ENCODE assay signal across 18 cellular contexts in the genomic region with DNA sequence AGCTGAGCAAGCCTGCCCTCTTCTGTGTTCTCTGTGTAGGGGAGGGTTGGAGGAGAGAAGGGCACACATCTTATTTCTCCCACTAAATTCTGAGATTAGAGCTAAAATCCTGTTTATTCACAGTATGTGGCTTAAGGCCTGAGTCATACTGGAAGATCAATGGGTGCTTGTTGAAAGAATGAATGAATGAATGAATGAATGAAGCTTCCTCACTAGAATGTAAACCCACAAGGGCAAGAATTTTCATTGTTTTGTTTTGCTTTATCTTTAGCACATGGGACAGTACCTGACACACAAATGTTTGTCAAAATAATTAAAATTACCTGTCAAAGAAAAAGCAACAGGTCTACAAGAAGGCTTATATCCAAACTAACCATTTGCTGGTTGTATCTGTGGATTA.
"Had no signal": no experiment of that assay in that cellular context is flagged by ENCODE, and none has a peak within 500 bp of the region (broad histone marks: within the 10 kb centered on the region; RNA-seq: fewer than 3 reads in every experiment).

No MANE protein-coding gene starts in this region.

- DNase-seq: activated CD4-positive, alpha-beta memory T cell treated with anti-CD3 and anti-CD28 coated beads for 36 hours; activated CD4-positive, alpha-beta T cell treated with anti-CD3 and anti-CD28 coated beads for 36 hours; activated CD8-positive, alpha-beta memory T cell treated with anti-CD3 and anti-CD28 coated beads, Interleukin-2, amount 10 ng/mL, durations not matched to agents 7 days and 5 days; activated naive CD4-positive, alpha-beta T cell treated with anti-CD3 and anti-CD28 coated beads, Interleukin-2, amount 50 U/mL, for 16 hours; activated T-cell treated with anti-CD3 and anti-CD28 coated beads, Interleukin-2, amount 50 U/mL, for 24 hours; central memory CD4-positive, alpha-beta T cell; effector memory CD4-positive, alpha-beta T cell; left cardiac atrium; lower lobe of right lung; nephron progenitor cell; right cardiac atrium; small intestine; stimulated activated CD4-positive, alpha-beta T cell treated with anti-CD3 and anti-CD28 coated beads, Interleukin-4, amount 100 ng/mL, for 24 hours; stimulated activated naive CD4-positive, alpha-beta T cell; transverse colon had no signal

- H3K27ac ChIP-seq: gastroesophageal sphincter, lower lobe of right lung, prostate gland, transverse colon, vagina had no signal

- ATAC-seq: activated CD4-positive, alpha-beta T cell treated with anti-CD3 and anti-CD28 coated beads for 36 hours; activated CD8-positive, alpha-beta memory T cell treated with anti-CD3 and anti-CD28 coated beads, Interleukin-2, amount 10 ng/mL, durations not matched to agents 7 days and 5 days; gastroesophageal sphincter; left cardiac atrium; lower lobe of right lung; right cardiac atrium had no signal

- H3K27me3 ChIP-seq: gastroesophageal sphincter, transverse colon, vagina had no signal

- H3K4me3 Mint-ChIP-seq: activated CD4-positive, alpha-beta memory T cell treated with anti-CD3 and anti-CD28 coated beads for 36 hours; activated CD4-positive, alpha-beta T cell treated with anti-CD3 and anti-CD28 coated beads for 36 hours; activated CD8-positive, alpha-beta memory T cell treated with anti-CD3 and anti-CD28 coated beads, Interleukin-2, amount 10 ng/mL, durations not matched to agents 7 days and 5 days; activated T-cell treated with anti-CD3 and anti-CD28 coated beads, Interleukin-2, amount 50 U/mL, for 24 hours; nephron progenitor cell had no signal

- H3K27ac Mint-ChIP-seq: activated CD4-positive, alpha-beta memory T cell treated with anti-CD3 and anti-CD28 coated beads for 36 hours; activated CD4-positive, alpha-beta T cell treated with anti-CD3 and anti-CD28 coated beads for 36 hours; activated CD8-positive, alpha-beta memory T cell treated with anti-CD3 and anti-CD28 coated beads, Interleukin-2, amount 10 ng/mL, durations not matched to agents 7 days and 5 days; activated T-cell treated with anti-CD3 and anti-CD28 coated beads, Interleukin-2, amount 50 U/mL, for 24 hours; nephron progenitor cell had no signal

- H3K36me3 ChIP-seq: gastroesophageal sphincter, lower lobe of right lung, prostate gland, transverse colon, vagina had no signal

- H3K27me3 Mint-ChIP-seq: activated CD4-positive, alpha-beta memory T cell treated with anti-CD3 and anti-CD28 coated beads for 36 hours; activated CD4-positive, alpha-beta T cell treated with anti-CD3 and anti-CD28 coated beads for 36 hours; activated CD8-positive, alpha-beta memory T cell treated with anti-CD3 and anti-CD28 coated beads, Interleukin-2, amount 10 ng/mL, durations not matched to agents 7 days and 5 days; activated T-cell treated with anti-CD3 and anti-CD28 coated beads, Interleukin-2, amount 50 U/mL, for 24 hours had no signal

- H3K9me3 ChIP-seq: gastroesophageal sphincter, lower lobe of right lung, prostate gland, transverse colon, vagina had no signal

- H3K36me3 Mint-ChIP-seq: activated CD4-positive, alpha-beta memory T cell treated with anti-CD3 and anti-CD28 coated beads for 36 hours; activated CD8-positive, alpha-beta memory T cell treated with anti-CD3 and anti-CD28 coated beads, Interleukin-2, amount 10 ng/mL, durations not matched to agents 7 days and 5 days had no signal

- H3K4me1 ChIP-seq: gastroesophageal sphincter, lower lobe of right lung, prostate gland, transverse colon, vagina had no signal

- H3K9me3 Mint-ChIP-seq: activated CD4-positive, alpha-beta memory T cell treated with anti-CD3 and anti-CD28 coated beads for 36 hours; activated T-cell treated with anti-CD3 and anti-CD28 coated beads, Interleukin-2, amount 50 U/mL, for 24 hours; nephron progenitor cell had no signal

- H3K4me3 ChIP-seq: gastroesophageal sphincter, lower lobe of right lung, prostate gland, transverse colon, vagina had no signal

- H3K4me1 Mint-ChIP-seq: activated CD4-positive, alpha-beta T cell treated with anti-CD3 and anti-CD28 coated beads for 36 hours; activated CD8-positive, alpha-beta memory T cell treated with anti-CD3 and anti-CD28 coated beads, Interleukin-2, amount 10 ng/mL, durations not matched to agents 7 days and 5 days had no signal

- FAIRE-seq: small intestine had no signal
